ENCODE assay signal across 31 cellular contexts in the genomic region with DNA sequence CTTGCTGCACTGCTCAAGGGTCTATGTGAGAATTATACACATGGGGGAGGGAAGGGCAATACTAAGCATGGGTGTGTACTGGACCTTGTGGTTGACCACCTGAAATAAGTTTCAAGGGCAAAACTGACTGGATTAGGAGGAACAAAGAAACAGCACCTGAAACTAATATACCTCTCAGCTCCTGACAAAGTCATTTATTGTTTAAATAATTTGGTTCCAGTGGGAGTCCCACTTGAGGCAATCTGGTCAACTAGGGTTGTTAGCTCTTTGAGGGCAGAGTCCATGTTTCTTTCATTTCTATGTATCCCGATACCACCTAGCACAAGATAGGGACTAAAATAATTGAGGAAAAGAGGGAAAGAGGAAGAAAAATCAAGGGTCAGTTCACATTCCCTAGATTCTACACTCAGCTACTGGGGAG. TPM values are rescaled to one million over a fixed set of nuclear protein-coding genes. Genes with fewer than 3 reads are reported as not detected.
DNase-seq lines count a peak whose midpoint lies in the region; ATAC-seq and TF ChIP-seq lines count a peak whose summit lies in the region.
"Had no signal": no experiment of that assay in that cellular context is flagged by ENCODE, and none has a peak within 500 bp of the region (broad histone marks: within the 10 kb centered on the region; RNA-seq: fewer than 3 reads in every experiment).

No MANE protein-coding gene starts in this region.

- TF ChIP-seq CTCF in heart right ventricle (IDR thresholded peaks at IDR 0.05) (no peak), gastrocnemius medialis (IDR thresholded peaks at IDR 0.05 in 4 of 5, conservative IDR thresholded peaks at IDR 0.05 in 1 of 5) (no peak)

- in situ Hi-C loops in GM23248 (cut with MboI) = no loop called here
- in situ Hi-C loops in gastrocnemius medialis (cut with MboI; ENCODE audit: low sequenced_read_pairs in 4 of 4) = no loop called here

- no peaks in the 10 kb centered on the region for H3K9me2 ChIP-seq in GM23248 (ENCODE audit: insufficient read depth)

- peaks cover 30% of the 10 kb centered on the region for H3K79me2 ChIP-seq in GM23248 (ENCODE audit: insufficient read depth)

- DNase-seq in heart right ventricle (no peak), left cardiac atrium (no peak), GM23248 (no peak), gastrocnemius medialis (no peak), medulla oblongata (ENCODE audit: extremely low spot score) (no peak)
- no peak for DNase-seq in activated CD4-positive, CD25-positive, alpha-beta regulatory T cell (lab: John Stamatoyannopoulos, UW)
- DNase-seq: 8988T; activated naive CD8-positive, alpha-beta T cell treated with anti-CD3 and anti-CD28 coated beads, Interleukin-2, amount 50 U/mL, for 24 hours; activated T-cell treated with anti-CD3 and anti-CD28 coated beads, Interleukin-2, amount 50 U/mL, for 48 hours; Calu3; central memory CD4-positive, alpha-beta T cell; DMS79; endodermal cell; foreskin fibroblast; GDM1; mucosa of descending colon; NCI-H1436 treated with DMSO at 0.1 percent for 48 hours; NCI-H2107; NCI-H345; NCI-H69; PC-9; retina; stimulated activated CD4-positive, alpha-beta T cell treated with anti-CD3 and anti-CD28 coated beads, Interleukin-1b, Interleukin-23, amount 100 ng/mL, for 48 hours; stimulated activated naive CD4-positive, alpha-beta T cell treated with Interleukin-2 at 50 U/mL for 16 hours; testis had no signal

- TF ChIP-seq POLR2A in gastrocnemius medialis (IDR thresholded peaks at IDR 0.05) = no peak

- peaks cover 0 to 82% (median 53%) of the 10 kb centered on the region in 9 donors for H3K4me1 ChIP-seq in heart right ventricle
- peaks cover 73% of the 10 kb centered on the region for H3K4me1 ChIP-seq in GM23248 (ENCODE audit: insufficient read depth)
- H3K4me1 ChIP-seq in gastrocnemius medialis = peaks cover 6 to 20% of the 10 kb centered on the region in 2 donors
- H3K4me1 ChIP-seq: testis had no signal

- H3F3A ChIP-seq in GM23248 (ENCODE audit: insufficient read depth) = peaks cover 65% of the 10 kb centered on the region

- ATAC-seq in heart right ventricle (no peak), left cardiac atrium (no peak), HG03460 (IDR thresholded peaks at IDR 0.05; ENCODE audit: unreplicated experiment) (peak; percentile 60), gastrocnemius medialis (no peak), GM19452 (IDR thresholded peaks at IDR 0.05; ENCODE audit: unreplicated experiment) (no peak)
- ATAC-seq: activated naive CD8-positive, alpha-beta T cell treated with anti-CD3 and anti-CD28 coated beads, Interleukin-2, amount 50 U/mL, for 24 hours; esophagus mucosa; HCT116; mucosa of descending colon; natural killer cell treated with Interleukin-12 subunit alpha and Interleukin-12 subunit beta and Interleukin-15 and Interleukin-18, amount 100 ng/mL, for 72 hours; SK-N-SH treated with all-trans-retinoic acid at 6 μM for 48 hours had no signal

- H3K27me3 ChIP-seq in heart right ventricle (no peaks in the 10 kb centered on the region), GM23248 (replicated peaks; ENCODE audit: insufficient read depth) (no peaks in the 10 kb centered on the region), gastrocnemius medialis (no peaks in the 10 kb centered on the region)
- H3K27me3 ChIP-seq: testis had no signal

- H3K36me3 ChIP-seq in heart right ventricle = no peaks in the 10 kb centered on the region
- no peaks in the 10 kb centered on the region for H3K36me3 ChIP-seq in GM23248 (ENCODE audit: low read depth)
- H3K36me3 ChIP-seq in gastrocnemius medialis = no peaks in the 10 kb centered on the region

- intact Hi-C loops in heart right ventricle (cut with DNase I) = loop anchor here in 2 of 10 donors (5.0 kb wide), 1 partner anchor 37 kb away; no protein-coding TSS in a partner anchor
- intact Hi-C loops in left cardiac atrium (cut with DNase I) = no loop called here
- intact Hi-C loops in gastrocnemius medialis (cut with DNase I; ENCODE audit: low total_unique reads) = no loop called here

- H3K4me2 ChIP-seq in GM23248 (ENCODE audit: unreplicated experiment) = no peak overlapping the region
- H3K4me2 ChIP-seq: PC-9 had no signal

- H3K4me3 ChIP-seq in heart right ventricle (no peak overlapping the region), GM23248 (no peak overlapping the region), gastrocnemius medialis (no peak overlapping the region)
- H3K4me3 ChIP-seq: mucosa of descending colon, PC-9, testis had no signal

- H3K27ac ChIP-seq in heart right ventricle (peak overlapping the region in 6 of 10 donors; percentile 19 to 57 (median 32)), GM23248 (peak overlapping the region; percentile 63; the same call in 1 of the 2 replicates), gastrocnemius medialis (peak overlapping the region in 3 of 4 donors; percentile 22 to 59 (median 39))
- H3K27ac ChIP-seq: PC-9, testis had no signal

- H2AFZ ChIP-seq in GM23248 = no peak overlapping the region
- H2AFZ ChIP-seq: PC-9 had no signal

- 98 to 100% methylated on average over 1 of the region's 1 CpG for WGBS in heart right ventricle, 2 donors
- 94 to 100% methylated on average over 1 of the region's 1 CpG for WGBS in GM23248 (ENCODE audit: low coverage in 1 of 2, low lambda C conversion rate in 2 of 2, missing lambda C conversion rate in 2 of 2), 2 experiments

- H4K20me1 ChIP-seq in GM23248 (ENCODE audit: insufficient read depth) = no peaks in the 10 kb centered on the region

- H3K9me3 ChIP-seq in heart right ventricle (no peaks in the 10 kb centered on the region), GM23248 (ENCODE audit: low read depth) (no peaks in the 10 kb centered on the region), gastrocnemius medialis (no peaks in the 10 kb centered on the region)
- H3K9me3 ChIP-seq: mucosa of descending colon, testis had no signal

- H3K9ac ChIP-seq in GM23248 = no peak overlapping the region

RNA-seq across cellular contexts. Expression of a gene that starts 45.5 kb away (rescaled TPM):
- 10 to 100 TPM; 12.2 to 49.0 (median 24.4) TPM for total RNA-seq in heart right ventricle
- 10 to 100 TPM; 20.6 to 44.2 TPM for polyA plus RNA-seq in heart right ventricle
- total RNA-seq in left cardiac atrium = 10 to 100 TPM; 11.0 to 23.9 TPM
- total RNA-seq in GM23248 (2014; rRNA removed; shearing (Covaris generic)) = 13.9 and 14.4 TPM in 2 replicates
- 16.9 and 19.6 TPM in 2 replicates for polyA plus RNA-seq in GM23248 (2016; fragmentation: Nextera tagmentation; extraction: Ambion mirVana)
- total RNA-seq in gastrocnemius medialis = 1 to 10 TPM; 2.6 to 5.5 (median 4.4) TPM
- total RNA-seq: natural killer cell treated with Interleukin-12 subunit alpha and Interleukin-12 subunit beta and Interleukin-15 and Interleukin-18, amount 100 ng/mL, for 72 hours had no signal
